8 cellular contexts compared by ENCODE assay signal in the genomic region with DNA sequence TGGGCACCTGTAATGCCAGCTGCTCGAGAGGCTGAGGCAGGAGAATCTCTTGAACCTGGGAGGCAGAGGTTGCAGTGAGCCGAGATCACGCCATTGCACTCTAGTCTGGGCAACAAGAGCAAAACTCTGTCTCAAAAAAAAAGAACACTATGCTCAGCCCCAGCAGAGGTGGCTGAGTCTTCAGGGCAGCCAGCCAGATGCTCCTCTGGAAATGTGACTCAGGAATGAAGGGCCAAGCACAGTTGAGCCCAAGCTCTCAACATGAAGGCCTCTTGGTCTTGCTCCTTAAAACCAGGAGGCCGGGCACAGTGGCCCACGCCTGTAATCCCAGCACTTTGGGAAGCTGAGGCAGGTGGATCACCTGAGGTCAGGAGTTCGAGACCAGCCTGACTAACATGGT. TPM values are rescaled to one million over a fixed set of nuclear protein-coding genes. Genes with fewer than 3 reads are reported as not detected.
"Had no signal": no experiment of that assay in that cellular context is flagged by ENCODE, and none has a peak within 500 bp of the region (broad histone marks: within the 10 kb centered on the region; RNA-seq: fewer than 3 reads in every experiment).

No MANE protein-coding gene starts in this region.

RNA-seq across cellular contexts. Expression of a gene that starts 31.5 kb away (rescaled TPM):
- total RNA-seq: ascending aorta, body of pancreas, breast epithelium, cardiac septum, LHCN-M2, OCI-LY7, SJSA1 had no signal
- polyA plus RNA-seq: SK-N-SH had no signal

RNA-seq across cellular contexts. Expression of a gene that starts 40.0 kb away (rescaled TPM):
- total RNA-seq: ascending aorta, body of pancreas, cardiac septum, LHCN-M2, SJSA1 had no signal
- polyA plus RNA-seq: SK-N-SH had no signal
